9 cellular contexts compared by ENCODE assay signal in genomic region chr22:30253205-30253852, GRCh38. TPM values are rescaled to one million over a fixed set of nuclear protein-coding genes. Genes with fewer than 3 reads are reported as not detected.
DNase-seq lines count a peak whose midpoint lies in the region; ATAC-seq, FAIRE-seq and TF ChIP-seq lines count a peak whose summit lies in the region.
"Had no signal": no experiment of that assay in that cellular context is flagged by ENCODE, and none has a peak within 500 bp of the region (broad histone marks: within the 10 kb centered on the region; RNA-seq: fewer than 3 reads in every experiment).

No MANE protein-coding gene starts in this region.

- no peak for ATAC-seq in activated CD4-positive, alpha-beta T cell treated with anti-CD3 and anti-CD28 coated beads for 36 hours
- no peak for ATAC-seq in T-cell (replicated peaks in 1 of 4)

- H3K4me3 Mint-ChIP-seq in activated CD4-positive, alpha-beta T cell treated with anti-CD3 and anti-CD28 coated beads for 36 hours, result no peak overlapping the region
- H3K4me3 Mint-ChIP-seq in T-cell, result no peak overlapping the region

- H3K4me1 Mint-ChIP-seq in activated CD4-positive, alpha-beta T cell treated with anti-CD3 and anti-CD28 coated beads for 36 hours, result peaks cover 25% of the 10 kb centered on the region
- H3K4me1 Mint-ChIP-seq in T-cell, result peaks cover 6 to 18% (median 13%) of the 10 kb centered on the region in 3 donors

- FAIRE-seq in frontal cortex (lab: Jason Lieb, UNC), result no peak

- H3K27ac Mint-ChIP-seq in activated CD4-positive, alpha-beta T cell treated with anti-CD3 and anti-CD28 coated beads for 36 hours, result no peak overlapping the region
- H3K27ac Mint-ChIP-seq in T-cell, result no peak overlapping the region

- peak overlapping the region; percentile 50 for H3K9ac ChIP-seq in NT2/D1 (ENCODE audit: insufficient read length, low read depth)

- H3K4me3 ChIP-seq in H7 (ENCODE audit: insufficient read depth, low read depth, low read length), result no peak overlapping the region
- no peak overlapping the region for H3K4me3 ChIP-seq in NT2/D1 (ENCODE audit: insufficient read length, low read depth)
- H3K4me3 ChIP-seq in retinal pigment epithelial cell (ENCODE audit: low read length), result no peak overlapping the region
- H3K4me3 ChIP-seq: ovary had no signal

- peak; percentile 56 for DNase-seq in H7
- no peak for DNase-seq in NT2/D1 (ENCODE audit: low read depth, low spot score)
- DNase-seq in frontal cortex (ENCODE audit: low spot score in 2 of 2), result peak; percentile 78 to 80
- peak; percentile 87 for DNase-seq in retinal pigment epithelial cell (ENCODE audit: low read depth)
- no peak for DNase-seq in NCI-H1436 treated with DMSO at 0.1 percent for 48 hours (lab: John Stamatoyannopoulos, UW)
- no peak for DNase-seq in amniotic stem cell (lab: John Stamatoyannopoulos, UW)
- no peak for DNase-seq in activated CD4-positive, alpha-beta T cell treated with anti-CD3 and anti-CD28 coated beads for 36 hours
- no peak for DNase-seq in T-cell

- H3K36me3 Mint-ChIP-seq in activated CD4-positive, alpha-beta T cell treated with anti-CD3 and anti-CD28 coated beads for 36 hours (ENCODE audit: low read depth), result no peaks in the 10 kb centered on the region
- no peaks in the 10 kb centered on the region for H3K36me3 Mint-ChIP-seq in T-cell

- H3K9me3 ChIP-seq in NT2/D1 (ENCODE audit: insufficient read depth, low read length), result no peaks in the 10 kb centered on the region
- H3K9me3 ChIP-seq: ovary had no signal

- intact Hi-C loops in activated CD4-positive, alpha-beta T cell treated with anti-CD3 and anti-CD28 coated beads for 36 hours (cut with DNase I, micrococcal nuclease), result no loop called here

- no peaks in the 10 kb centered on the region; the same call in 1 of the 2 replicates for H3K36me3 ChIP-seq in H7 (replicated peaks; ENCODE audit: control insufficient read depth, insufficient read depth, low read length)
- H3K36me3 ChIP-seq in NT2/D1 (ENCODE audit: insufficient read depth, insufficient read length, low read length), result peaks cover 5% of the 10 kb centered on the region
- H3K36me3 ChIP-seq: ovary had no signal

- H3K4me1 ChIP-seq in NT2/D1 (ENCODE audit: insufficient read depth, insufficient read length), result peaks cover 31% of the 10 kb centered on the region

- H3K9me3 Mint-ChIP-seq in activated CD4-positive, alpha-beta T cell treated with anti-CD3 and anti-CD28 coated beads for 36 hours (ENCODE audit: low read depth), result no peaks in the 10 kb centered on the region
- H3K9me3 Mint-ChIP-seq in T-cell, result no peaks in the 10 kb centered on the region

- POLR2A ChIA-PET in activated CD4-positive, alpha-beta T cell treated with anti-CD3 and anti-CD28 coated beads for 36 hours (lab: Charles Lee), result no interaction called here
- POLR2A ChIA-PET in T-cell (lab: Charles Lee), result interaction anchor here in 1 of 2 donors (1.0 kb wide), 1 partner anchor 79 kb away, joined by 5 read pairs; no protein-coding TSS in a partner anchor

- no peak for TF ChIP-seq CTCF in retinal pigment epithelial cell (conservative IDR thresholded peaks at IDR 0.05; ENCODE audit: low read depth, low read length)

- CTCF ChIA-PET in activated CD4-positive, alpha-beta T cell treated with anti-CD3 and anti-CD28 coated beads for 36 hours (lab: Charles Lee), result interaction anchor here (1.4 to 5.7 kb wide), 2 partner anchors 34 to 146 kb away, joined by 6 to 55 read pairs; no protein-coding TSS in a partner anchor
- CTCF ChIA-PET in T-cell (lab: Charles Lee), result interaction anchor here in 1 of 2 donors (0.6 kb wide), 1 partner anchor 95 kb away, joined by 3 read pairs; no protein-coding TSS in a partner anchor

- H3K27me3 ChIP-seq in H7 (ENCODE audit: control insufficient read depth, insufficient read depth, low read length) (no peaks in the 10 kb centered on the region), NT2/D1 (ENCODE audit: insufficient read depth, insufficient read length) (no peaks in the 10 kb centered on the region)
- H3K27me3 ChIP-seq: ovary had no signal

- no peaks in the 10 kb centered on the region for H3K27me3 Mint-ChIP-seq in activated CD4-positive, alpha-beta T cell treated with anti-CD3 and anti-CD28 coated beads for 36 hours
- peaks cover 0 to 2% of the 10 kb centered on the region in 2 donors for H3K27me3 Mint-ChIP-seq in T-cell

RNA-seq across cellular contexts. Expression of gene LIF, which starts 6.8 kb away (rescaled TPM):
- total RNA-seq in H7 (2014; rRNA removed; shearing (Covaris generic)), result 0.41 and 0.59 TPM in 2 replicates
- total RNA-seq in frontal cortex (not detected), T-cell (1 to 10 TPM in 3 of 5 donors, under 1 TPM in 2; 0.26 to 3.3 (median 1.4) TPM)
- total RNA-seq in activated CD4-positive, alpha-beta T cell treated with anti-CD3 and anti-CD28 coated beads for 36 hours, result 100 to 1,000 TPM in 1 of 2 experiments, 10 to 100 TPM in 1; 77.3 to 105 TPM

RNA-seq across cellular contexts. Expression of gene OSM, which starts 13.3 kb away (rescaled TPM):
- total RNA-seq in H7 (2014; rRNA removed; shearing (Covaris generic)), result not detected in 2 replicates
- total RNA-seq in frontal cortex (0.41 TPM), T-cell (10 to 100 TPM in 2 of 5 donors, 1 to 10 TPM in 3; 5.9 to 16.5 (median 7.4) TPM)
- 10 to 100 TPM; 13.8 to 17.6 TPM for total RNA-seq in activated CD4-positive, alpha-beta T cell treated with anti-CD3 and anti-CD28 coated beads for 36 hours

RNA-seq across cellular contexts. Expression of gene CASTOR1, which starts 36.0 kb away (rescaled TPM):
- total RNA-seq in H7 (2014; rRNA removed; shearing (Covaris generic)), result 10.2 and 15.4 TPM in 2 replicates
- total RNA-seq in frontal cortex, result 2.4 TPM
- 1 to 10 TPM; 1.6 to 2.2 TPM for total RNA-seq in activated CD4-positive, alpha-beta T cell treated with anti-CD3 and anti-CD28 coated beads for 36 hours
- total RNA-seq in T-cell, result 10 to 100 TPM; 12.8 to 21.9 (median 16.1) TPM

Comparison
In these comparisons a context has a peak if more than half of its experiments do, and no peak if none do; other contexts are left out.
1. DNase-seq: peak in H7 (single experiment), frontal cortex (2 of 2) and retinal pigment epithelial cell (single experiment); none in NT2/D1 (single experiment), NCI-H1436 treated with DMSO at 0.1 percent for 48 hours (single experiment), amniotic stem cell (single experiment), activated CD4-positive, alpha-beta T cell treated with anti-CD3 and anti-CD28 coated beads for 36 hours (single experiment) and T-cell (0 of 34).
2. RNA of gene LIF, which starts 6.8 kb away (total RNA-seq): 77.3 to 105 TPM in activated CD4-positive, alpha-beta T cell treated with anti-CD3 and anti-CD28 coated beads for 36 hours; 0.26 to 3.3 TPM in T-cell, 0.41 to 0.59 TPM in H7 and not detected in frontal cortex (single experiment); every median in the first group is over 10 times any median in the second.